17 cellular contexts compared by ENCODE assay signal in the genomic region with DNA sequence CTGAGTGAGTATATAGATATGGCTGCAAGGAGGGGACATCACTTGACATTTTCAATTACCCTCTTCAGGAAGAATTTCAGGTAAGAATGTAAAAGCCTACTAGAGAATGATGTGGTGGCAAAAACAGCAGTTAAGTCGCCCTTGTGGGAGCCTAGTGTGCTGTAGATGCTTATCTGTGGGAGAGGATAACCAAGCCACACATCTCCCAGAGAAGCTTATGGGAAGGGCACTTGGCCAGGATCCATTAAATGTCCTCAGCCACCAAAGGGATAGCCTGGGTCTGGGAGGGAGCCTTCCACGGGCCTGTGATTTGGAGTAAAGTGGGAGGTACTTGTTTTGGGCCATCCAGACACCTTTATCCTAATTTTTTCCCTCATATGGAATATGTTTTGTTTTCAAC. TPM values are rescaled to one million over a fixed set of nuclear protein-coding genes. Genes with fewer than 3 reads are reported as not detected.
DNase-seq lines count a peak whose midpoint lies in the region; ATAC-seq and TF ChIP-seq lines count a peak whose summit lies in the region.
"Had no signal": no experiment of that assay in that cellular context is flagged by ENCODE, and none has a peak within 500 bp of the region (broad histone marks: within the 10 kb centered on the region; RNA-seq: fewer than 3 reads in every experiment).

No MANE protein-coding gene starts in this region.

- H3F3A ChIP-seq in SK-N-SH (replicated peaks; ENCODE audit: insufficient read depth), result no peaks in the 10 kb centered on the region

- H3K4me3 ChIP-seq in SK-N-SH (ENCODE audit: low read depth in 2 of 2, low read length in 1 of 2), result no peak overlapping the region
- H3K4me3 ChIP-seq in trophoblast cell (ENCODE audit: low read depth, low read length), result no peak overlapping the region
- H3K4me3 ChIP-seq: A549, BLaER1, GM23248, HAP-1 had no signal

- no peak overlapping the region for H2BK5ac ChIP-seq in trophoblast cell (ENCODE audit: low read depth, low read length, poor library complexity)

- peak overlapping the region; percentile 45 for H3K18ac ChIP-seq in trophoblast cell (ENCODE audit: low read length)

- POLR2A ChIA-PET in SK-N-SH (lab: Yijun Ruan, JAX), result no interaction called here

- no peak for TF ChIP-seq EP300 in SK-N-SH (IDR thresholded peaks at IDR 0.05; ENCODE audit: borderline replicate concordance in 1 of 2, low read depth in 1 of 2, low read length in 1 of 2)

- H3K9me3 ChIP-seq in SK-N-SH (no peaks in the 10 kb centered on the region), trophoblast cell (ENCODE audit: insufficient read depth, low read depth, low read length) (no peaks in the 10 kb centered on the region)
- H3K9me3 ChIP-seq: A549, BLaER1, HAP-1 had no signal

- H2AFZ ChIP-seq in SK-N-SH (ENCODE audit: low read depth) (no peak overlapping the region), trophoblast cell (ENCODE audit: insufficient read depth, low read length, poor library complexity) (no peak overlapping the region)
- H2AFZ ChIP-seq: GM23248 had no signal

- no peaks in the 10 kb centered on the region for H4K20me1 ChIP-seq in SK-N-SH (ENCODE audit: insufficient read depth)
- H4K20me1 ChIP-seq: BLaER1 had no signal

- H3K27me3 ChIP-seq in SK-N-SH (ENCODE audit: insufficient read depth) (peaks cover 6% of the 10 kb centered on the region), trophoblast cell (ENCODE audit: insufficient read depth, low read length) (no peaks in the 10 kb centered on the region)
- H3K27me3 ChIP-seq: BLaER1 had no signal

- H3K36me3 ChIP-seq in SK-N-SH (replicated peaks in 1 of 2; ENCODE audit: control insufficient read depth in 1 of 2, insufficient read depth in 2 of 2, low read length in 1 of 2), result no peaks in the 10 kb centered on the region
- H3K36me3 ChIP-seq in trophoblast cell (ENCODE audit: control insufficient read depth in 1 of 2, insufficient read depth in 2 of 2, low read length in 2 of 2), result no peaks in the 10 kb centered on the region
- H3K36me3 ChIP-seq: BLaER1, HAP-1 had no signal

- H3K27ac ChIP-seq in SK-N-SH (ENCODE audit: low read depth in 2 of 2, low read length in 1 of 2) (no peak overlapping the region), trophoblast cell (ENCODE audit: low read depth, low read length) (no peak overlapping the region)
- H3K27ac ChIP-seq: 22Rv1, A549, BLaER1, GM23248 had no signal

- H3K9me2 ChIP-seq in SK-N-SH, result no peaks in the 10 kb centered on the region

- no peak overlapping the region for H4K12ac ChIP-seq in trophoblast cell (ENCODE audit: low read depth, low read length)

- no peak for TF ChIP-seq RAD21 in SK-N-SH (IDR thresholded peaks at IDR 0.05; ENCODE audit: low read length)

- H3K4me1 ChIP-seq in SK-N-SH (ENCODE audit: control insufficient read depth in 1 of 2, insufficient read depth in 2 of 2, low read depth in 1 of 2, low read length in 1 of 2) (peaks cover 0 to 3% of the 10 kb centered on the region in 2 experiments; a peak in 1 of 4 replicates), trophoblast cell (ENCODE audit: control insufficient read depth in 1 of 2, insufficient read depth in 2 of 2, low read length in 2 of 2) (peaks cover 7 to 15% of the 10 kb centered on the region in 2 experiments)
- H3K4me1 ChIP-seq: BLaER1, HAP-1 had no signal

- no peak overlapping the region for H4K91ac ChIP-seq in trophoblast cell (ENCODE audit: low read depth, low read length)

- no peak overlapping the region for H2AK5ac ChIP-seq in trophoblast cell (ENCODE audit: low read length)

- WGBS in SK-N-SH (ENCODE audit: low lambda C conversion rate), result 19% methylated on average over 2 of the region's 2 CpGs
- no CpG with 5 or more reads among the region's 2 CpGs for WGBS in trophoblast cell (ENCODE audit: extremely low coverage, insufficient coverage, insufficient read length)

- TF ChIP-seq CTCF in SK-N-SH (IDR thresholded peaks at IDR 0.05), result no peak

- no peak overlapping the region for H3K4ac ChIP-seq in trophoblast cell (ENCODE audit: low read depth, low read length)

- intact Hi-C loops in head of caudate nucleus (cut with DNase I), result no loop called here

- no peaks in the 10 kb centered on the region for H3K79me2 ChIP-seq in SK-N-SH (ENCODE audit: insufficient read depth)
- H3K79me2 ChIP-seq in trophoblast cell (ENCODE audit: control insufficient read depth, insufficient read depth, low read length, poor library complexity), result no peaks in the 10 kb centered on the region

- no peak overlapping the region for H2BK12ac ChIP-seq in trophoblast cell (ENCODE audit: low read length)

- no peak overlapping the region for H3K14ac ChIP-seq in trophoblast cell (ENCODE audit: low read length)

- DNase-seq in SK-N-SH (peak; percentile 35), M059J (ENCODE audit: low read depth) (peak; percentile 53), trophoblast cell (no peak), head of caudate nucleus (no peak)
- DNase-seq: AML-193; Calu3; CD4-positive, alpha-beta memory T cell; DMS79 treated with DMSO at 0.1 percent for 48 hours; EL; GM23248 had no signal

- CTCF ChIA-PET in SK-N-SH (lab: Yijun Ruan, JAX), result interaction anchor here (0.9 to 1.6 kb wide), 3 partner anchors 41 to 660 kb away, joined by 3 to 5 read pairs (median 4); a partner anchor contains a TSS

- no peak overlapping the region for H4K8ac ChIP-seq in trophoblast cell (ENCODE audit: low read depth, low read length)

- H3K9ac ChIP-seq in SK-N-SH (no peak overlapping the region), trophoblast cell (ENCODE audit: low read length) (no peak overlapping the region)
- H3K9ac ChIP-seq: BLaER1, GM23248 had no signal

- H3K4me2 ChIP-seq in SK-N-SH, result no peak overlapping the region
- H3K4me2 ChIP-seq in trophoblast cell (ENCODE audit: low read length), result no peak overlapping the region
- H3K4me2 ChIP-seq: A549, BLaER1 had no signal

- H3K79me1 ChIP-seq in trophoblast cell (ENCODE audit: low read length), result peaks cover 8% of the 10 kb centered on the region

- ATAC-seq in SK-N-SH treated with all-trans-retinoic acid at 6 μM for 48 hours (no peak), GM21515 (IDR thresholded peaks at IDR 0.05; ENCODE audit: unreplicated experiment) (no peak), HG03175 (IDR thresholded peaks at IDR 0.05; ENCODE audit: unreplicated experiment) (no peak)
- ATAC-seq: A549 had no signal

- H2BK120ac ChIP-seq in trophoblast cell (ENCODE audit: insufficient read depth, low read length, poor library complexity), result no peak overlapping the region

- no peak overlapping the region for H3K23ac ChIP-seq in trophoblast cell (ENCODE audit: low read length)

TF ChIP-seq in SK-N-SH, 30 proteins besides CTCF, POLR2A, EP300 and RAD21 (continues in another document):
- TF ChIP-seq MEF2A (IDR thresholded peaks at IDR 0.05; ENCODE audit: borderline replicate concordance, low read depth) (no peak), CHD2 (IDR thresholded peaks at IDR 0.05; ENCODE audit: low read length, partially characterized antibody) (no peak), GATA2 (CRISPR knock-in tag; IDR thresholded peaks at IDR 0.05) (peak; percentile 16; the same call in 1 of the 2 replicates)
- TF ChIP-seq, protein P1, sequence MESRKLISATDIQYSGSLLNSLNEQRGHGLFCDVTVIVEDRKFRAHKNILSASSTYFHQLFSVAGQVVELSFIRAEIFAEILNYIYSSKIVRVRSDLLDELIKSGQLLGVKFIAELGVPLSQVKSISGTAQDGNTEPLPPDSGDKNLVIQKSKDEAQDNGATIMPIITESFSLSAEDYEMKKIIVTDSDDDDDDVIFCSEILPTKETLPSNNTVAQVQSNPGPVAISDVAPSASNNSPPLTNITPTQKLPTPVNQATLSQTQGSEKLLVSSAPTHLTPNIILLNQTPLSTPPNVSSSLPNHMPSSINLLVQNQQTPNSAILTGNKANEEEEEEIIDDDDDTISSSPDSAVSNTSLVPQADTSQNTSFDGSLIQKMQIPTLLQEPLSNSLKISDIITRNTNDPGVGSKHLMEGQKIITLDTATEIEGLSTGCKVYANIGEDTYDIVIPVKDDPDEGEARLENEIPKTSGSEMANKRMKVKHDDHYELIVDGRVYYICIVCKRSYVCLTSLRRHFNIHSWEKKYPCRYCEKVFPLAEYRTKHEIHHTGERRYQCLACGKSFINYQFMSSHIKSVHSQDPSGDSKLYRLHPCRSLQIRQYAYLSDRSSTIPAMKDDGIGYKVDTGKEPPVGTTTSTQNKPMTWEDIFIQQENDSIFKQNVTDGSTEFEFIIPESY (IDR thresholded peaks at IDR 0.05; ENCODE audit: borderline replicate concordance, low read depth), result no peak

TF ChIP-seq in SK-N-SH treated with all-trans-retinoic acid at 6 μM for 48 hours, 23 proteins besides CTCF, POLR2A, EP300 and RAD21:
- no peak for TF ChIP-seq SNAI2 (CRISPR knock-in tag; IDR thresholded peaks at IDR 0.05)
- no peak for TF ChIP-seq PPARA (CRISPR knock-in tag; IDR thresholded peaks at IDR 0.05; ENCODE audit: borderline replicate concordance)
- TF ChIP-seq GLIS3 (CRISPR knock-in tag; IDR thresholded peaks at IDR 0.05), result no peak
- TF ChIP-seq ZFP30 (CRISPR knock-in tag; IDR thresholded peaks at IDR 0.05), result no peak

RNA-seq across cellular contexts. Expression of a gene that starts 41.3 kb away (rescaled TPM):
- polyA plus RNA-seq in SK-N-SH (2012; rRNA removed), result 1.1 and 1.5 TPM in 2 replicates
- polyA plus RNA-seq in SK-N-SH (2012; cell fraction: cytosol; rRNA removed), result 1.2 and 1.5 TPM in 2 replicates
- 3.5 and 5.3 TPM in 2 replicates for polyA plus RNA-seq in SK-N-SH (2012; cell fraction: nucleus; rRNA removed)
- 3.2 and 5.1 TPM in 2 replicates for total RNA-seq in M059J (2014; rRNA removed; shearing (Covaris generic))
- 4.9 and 5.1 TPM in 2 replicates for polyA plus RNA-seq in trophoblast cell (2013)

Comparison
In these comparisons a context has a peak if more than half of its experiments do, and no peak if none do; other contexts are left out.
1. DNase-seq: peak in SK-N-SH (single experiment) and M059J (single experiment); none in trophoblast cell (0 of 2) and head of caudate nucleus (0 of 42).